Comparison of ENCODE assay signal across 18 cellular contexts in the genomic region with DNA sequence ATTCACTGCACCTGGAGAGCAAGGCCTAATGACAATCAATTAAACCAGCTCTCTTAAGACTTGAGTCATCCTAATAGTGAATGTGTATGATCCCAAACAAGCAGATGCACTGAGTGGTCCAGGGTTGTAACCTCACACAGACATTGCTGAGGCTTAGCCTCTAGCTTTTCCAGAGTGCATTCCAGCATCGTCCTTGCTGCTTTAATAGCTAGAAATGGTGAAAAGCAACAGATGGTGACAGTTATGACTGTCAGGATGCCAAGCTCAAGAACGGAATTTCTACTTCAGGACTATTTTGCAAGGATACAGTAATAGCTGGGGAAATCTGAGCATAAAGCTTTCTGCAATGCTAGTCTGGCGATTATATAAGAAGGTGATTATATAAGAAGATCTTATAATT. TPM values are rescaled to one million over a fixed set of nuclear protein-coding genes. Genes with fewer than 3 reads are reported as not detected.
"Had no signal": no experiment of that assay in that cellular context is flagged by ENCODE, and none has a peak within 500 bp of the region (broad histone marks: within the 10 kb centered on the region; RNA-seq: fewer than 3 reads in every experiment).

No MANE protein-coding gene starts in this region.

- H3K27me3 ChIP-seq: right atrium auricular region, upper lobe of left lung had no signal

- H3K27ac Mint-ChIP-seq: activated B cell treated with CpG ODN at 0.5 μM for 24 hours; activated naive CD8-positive, alpha-beta T cell; activated T-cell treated with anti-CD3 and anti-CD28 coated beads, Interleukin-2, amount 50 U/mL, for 72 hours; brain; endodermal cell; nephron progenitor cell; stimulated activated naive CD8-positive, alpha-beta T cell treated with anti-CD3 and anti-CD28 coated beads, Interleukin-15, Interleukin-2, amounts not matched to agents 100 ng/mL and 50 ng/mL, for 24 hours had no signal

- H3K4me1 ChIP-seq: right atrium auricular region, upper lobe of left lung had no signal

- DNase-seq: activated B cell treated with CpG ODN at 0.5 μM for 24 hours; activated CD4-positive, alpha-beta T cell treated with anti-CD3 and anti-CD28 coated beads for 48 hours; activated CD8-positive, alpha-beta memory T cell treated with anti-CD3 and anti-CD28 coated beads, Interleukin-2, amount 50 U/mL, for 48 hours; activated gamma-delta T cell; activated T-cell treated with anti-CD3 and anti-CD28 coated beads, Interleukin-2, amount 50 U/mL, for 72 hours; endodermal cell; erythroblast; foreskin melanocyte; mesendoderm; nephron progenitor cell; occipital lobe; T-helper 2 cell; upper lobe of left lung had no signal

- H3K4me3 ChIP-seq: right atrium auricular region, upper lobe of left lung had no signal

- H3K9me3 Mint-ChIP-seq: activated B cell treated with CpG ODN at 0.5 μM for 24 hours, endodermal cell, nephron progenitor cell had no signal

- H3K27ac ChIP-seq: right atrium auricular region, upper lobe of left lung had no signal

- ATAC-seq: activated T-cell treated with anti-CD3 and anti-CD28 coated beads, Interleukin-2, amount 50 U/mL, for 72 hours had no signal

- H3K4me3 Mint-ChIP-seq: activated B cell treated with CpG ODN at 0.5 μM for 24 hours; activated naive CD8-positive, alpha-beta T cell; activated T-cell treated with anti-CD3 and anti-CD28 coated beads, Interleukin-2, amount 50 U/mL, for 72 hours; brain; central memory CD8-positive, alpha-beta T cell; endodermal cell; nephron progenitor cell; stimulated activated naive CD8-positive, alpha-beta T cell treated with anti-CD3 and anti-CD28 coated beads, Interleukin-15, Interleukin-2, amounts not matched to agents 100 ng/mL and 50 ng/mL, for 24 hours had no signal

- H3K27me3 Mint-ChIP-seq: activated B cell treated with CpG ODN at 0.5 μM for 24 hours; activated naive CD8-positive, alpha-beta T cell; central memory CD8-positive, alpha-beta T cell; stimulated activated naive CD8-positive, alpha-beta T cell treated with anti-CD3 and anti-CD28 coated beads, Interleukin-15, Interleukin-2, amounts not matched to agents 100 ng/mL and 50 ng/mL, for 24 hours had no signal

- H3K36me3 Mint-ChIP-seq: activated naive CD8-positive, alpha-beta T cell; brain had no signal

- H3K9me3 ChIP-seq: right atrium auricular region, upper lobe of left lung had no signal

- H3K4me1 Mint-ChIP-seq: activated B cell treated with CpG ODN at 0.5 μM for 24 hours; central memory CD8-positive, alpha-beta T cell; nephron progenitor cell had no signal

- H3K36me3 ChIP-seq: right atrium auricular region, upper lobe of left lung had no signal

RNA-seq across cellular contexts. Expression of gene PTPRR, which starts 34.6 kb away (rescaled TPM):
- total RNA-seq: activated B cell treated with CpG ODN at 0.5 μM for 24 hours; activated T-cell treated with anti-CD3 and anti-CD28 coated beads, Interleukin-2, amount 50 U/mL, for 72 hours had no signal
